In genomic region chr11:74025467-74026166, GRCh38 we compare ENCODE assay signal across 1 cellular context.
TF ChIP-seq lines count a peak whose summit lies in the region.

No MANE protein-coding gene starts in this region.

TF ChIP-seq in IMR-90, 13 proteins besides CTCF, POLR2A, EP300 and RAD21 (continued from another document):
- TF ChIP-seq, protein P1, sequence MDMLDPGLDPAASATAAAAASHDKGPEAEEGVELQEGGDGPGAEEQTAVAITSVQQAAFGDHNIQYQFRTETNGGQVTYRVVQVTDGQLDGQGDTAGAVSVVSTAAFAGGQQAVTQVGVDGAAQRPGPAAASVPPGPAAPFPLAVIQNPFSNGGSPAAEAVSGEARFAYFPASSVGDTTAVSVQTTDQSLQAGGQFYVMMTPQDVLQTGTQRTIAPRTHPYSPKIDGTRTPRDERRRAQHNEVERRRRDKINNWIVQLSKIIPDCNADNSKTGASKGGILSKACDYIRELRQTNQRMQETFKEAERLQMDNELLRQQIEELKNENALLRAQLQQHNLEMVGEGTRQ (IDR thresholded peaks at IDR 0.05; ENCODE audit: low read depth, low read length), result no peak
- TF ChIP-seq RCOR1 (IDR thresholded peaks at IDR 0.05; ENCODE audit: insufficient replicate concordance, low read length), result no peak
- no peak for TF ChIP-seq SMC3 (IDR thresholded peaks at IDR 0.05; ENCODE audit: low read depth, low read length)
- no peak for TF ChIP-seq RFX5 (IDR thresholded peaks at IDR 0.05; ENCODE audit: low read depth, low read length)
- no peak for TF ChIP-seq ELK1 (IDR thresholded peaks at IDR 0.05; ENCODE audit: borderline replicate concordance, low read depth, low read length)
